In the genomic region with DNA sequence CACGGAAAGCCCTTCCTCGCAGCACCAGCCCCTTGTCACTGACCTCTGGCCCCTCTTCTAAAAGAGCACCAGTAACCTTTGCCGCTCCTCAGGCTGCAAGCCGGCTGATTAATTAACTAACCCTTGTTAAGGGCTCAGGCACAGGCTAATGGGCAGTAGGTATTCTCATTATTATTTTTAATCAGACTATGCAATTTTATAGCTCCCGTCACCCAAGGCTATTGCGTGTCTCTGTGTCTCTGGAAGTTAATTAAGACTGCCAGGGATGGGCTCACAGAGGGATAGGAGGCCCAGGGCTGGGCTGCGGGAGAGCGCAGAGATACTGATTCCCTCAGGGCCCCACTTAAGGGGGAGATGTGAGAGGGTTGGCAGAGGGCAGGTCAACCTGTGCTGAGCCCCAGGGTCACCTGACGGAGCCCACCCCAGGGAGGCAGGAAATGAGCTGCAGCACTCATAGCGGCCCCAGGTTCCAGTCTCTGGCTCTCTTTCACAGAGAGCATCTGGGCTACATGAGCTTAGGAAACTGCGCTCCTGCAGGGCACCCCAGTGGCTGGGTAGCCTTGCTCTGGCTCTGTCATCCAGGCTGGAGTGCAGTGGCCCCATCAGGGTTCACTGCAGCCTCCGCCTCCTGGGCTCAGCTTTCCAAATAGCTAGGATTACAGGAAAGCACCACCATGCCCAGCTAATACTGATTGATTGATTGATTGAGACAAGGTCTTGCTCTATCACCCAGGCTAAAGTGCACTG, we compare ENCODE assay signal across 1 cellular context.
TF ChIP-seq lines count a peak whose summit lies in the region.

No MANE protein-coding gene starts in this region.

TF ChIP-seq in GM12878, 131 proteins besides CTCF, POLR2A, EP300 and RAD21:
- TF ChIP-seq, protein P1, sequence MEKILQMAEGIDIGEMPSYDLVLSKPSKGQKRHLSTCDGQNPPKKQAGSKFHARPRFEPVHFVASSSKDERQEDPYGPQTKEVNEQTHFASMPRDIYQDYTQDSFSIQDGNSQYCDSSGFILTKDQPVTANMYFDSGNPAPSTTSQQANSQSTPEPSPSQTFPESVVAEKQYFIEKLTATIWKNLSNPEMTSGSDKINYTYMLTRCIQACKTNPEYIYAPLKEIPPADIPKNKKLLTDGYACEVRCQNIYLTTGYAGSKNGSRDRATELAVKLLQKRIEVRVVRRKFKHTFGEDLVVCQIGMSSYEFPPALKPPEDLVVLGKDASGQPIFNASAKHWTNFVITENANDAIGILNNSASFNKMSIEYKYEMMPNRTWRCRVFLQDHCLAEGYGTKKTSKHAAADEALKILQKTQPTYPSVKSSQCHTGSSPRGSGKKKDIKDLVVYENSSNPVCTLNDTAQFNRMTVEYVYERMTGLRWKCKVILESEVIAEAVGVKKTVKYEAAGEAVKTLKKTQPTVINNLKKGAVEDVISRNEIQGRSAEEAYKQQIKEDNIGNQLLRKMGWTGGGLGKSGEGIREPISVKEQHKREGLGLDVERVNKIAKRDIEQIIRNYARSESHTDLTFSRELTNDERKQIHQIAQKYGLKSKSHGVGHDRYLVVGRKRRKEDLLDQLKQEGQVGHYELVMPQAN (conservative IDR thresholded peaks at IDR 0.05), result no peak
